ENCODE assay signal across 10 cellular contexts in the genomic region with DNA sequence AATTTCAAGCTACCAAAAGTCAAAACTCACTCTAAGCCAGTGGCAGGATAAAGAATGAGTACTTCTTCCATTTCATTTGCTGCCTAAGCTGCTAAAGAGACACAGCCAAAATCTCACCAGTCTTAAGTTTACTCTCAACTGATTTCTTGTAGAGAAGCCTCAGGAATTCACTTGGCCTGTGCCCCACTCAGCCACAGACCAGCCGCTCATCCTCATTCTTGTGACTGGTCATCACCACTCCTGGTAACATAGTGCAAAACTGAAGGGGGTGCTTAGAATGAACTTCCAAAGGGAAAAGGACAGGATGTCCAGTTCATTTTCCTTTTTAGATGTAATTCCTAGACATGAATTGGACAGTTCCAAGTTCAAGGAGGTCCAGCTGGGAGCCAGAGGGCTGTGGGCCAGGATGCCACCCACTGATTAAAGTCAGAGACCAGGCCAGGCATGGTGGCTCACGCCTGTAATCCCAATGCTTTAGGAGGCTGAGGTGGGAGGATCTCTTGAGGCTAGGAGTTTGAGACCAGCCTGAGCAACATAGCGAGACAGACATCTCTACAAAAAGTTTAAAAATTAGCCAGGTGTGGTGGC.
DNase-seq lines count a peak whose midpoint lies in the region; TF ChIP-seq lines count a peak whose summit lies in the region.
"Had no signal": no experiment of that assay in that cellular context is flagged by ENCODE, and none has a peak within 500 bp of the region (broad histone marks: within the 10 kb centered on the region; RNA-seq: fewer than 3 reads in every experiment).

No MANE protein-coding gene starts in this region.

- intact Hi-C loops in mammary epithelial cell (cut with micrococcal nuclease) = no loop called here

- 46% methylated on average over 3 of the region's 3 CpGs for WGBS in mammary epithelial cell (ENCODE audit: low coverage, missing lambda C conversion rate)

- CTCF ChIA-PET in mammary epithelial cell (lab: Charles Lee; ENCODE audit: low non-redundant PET) = no interaction called here

- no peak for TF ChIP-seq CTCF in mammary epithelial cell (conservative IDR thresholded peaks at IDR 0.05 in 1 of 2, IDR thresholded peaks at IDR 0.05 in 1 of 2; ENCODE audit: extremely low read depth in 1 of 2, insufficient read depth in 1 of 2, low read depth in 1 of 2, low read length in 2 of 2)

- H4K20me1 ChIP-seq in mammary epithelial cell (ENCODE audit: insufficient read depth, low read length) = no peaks in the 10 kb centered on the region

- dilution Hi-C loops in mammary epithelial cell (cut with HindIII; ENCODE audit: low sequenced_read_pairs) = no loop called here

- peak overlapping the region; percentile 17 for H3K4me2 ChIP-seq in mammary epithelial cell (ENCODE audit: insufficient read depth, low read depth, low read length)

- peak overlapping the region; percentile 38 for H3K27ac ChIP-seq in mammary epithelial cell (ENCODE audit: insufficient read depth, low read depth, low read length)

- H3K36me3 ChIP-seq in mammary epithelial cell (ENCODE audit: insufficient read depth, low read length) = no peaks in the 10 kb centered on the region
- H3K36me3 ChIP-seq: pancreas had no signal

- no peaks in the 10 kb centered on the region for H3K79me2 ChIP-seq in mammary epithelial cell (ENCODE audit: insufficient read depth, low read length)

- no peaks in the 10 kb centered on the region for H3K27me3 ChIP-seq in mammary epithelial cell (ENCODE audit: insufficient read depth, low read length)
- H3K27me3 ChIP-seq: pancreas had no signal

- H3K9ac ChIP-seq in mammary epithelial cell (ENCODE audit: insufficient read depth, low read length) = no peak overlapping the region

- in situ Hi-C loops in mammary epithelial cell (cut with MboI; ENCODE audit: low sequenced_read_pairs in 2 of 2) = no loop called here

- DNase-seq in HK-2 (ENCODE audit: unreplicated experiment) (peak; percentile 10), mammary epithelial cell (peak; percentile 43), kidney glomerular epithelial cell (lab: John Stamatoyannopoulos, UW) (peak; percentile 2), ureter (ENCODE audit: low spot score) (peak; percentile 55), NCI-H2196 treated with DMSO at 0.1 percent for 48 hours (lab: John Stamatoyannopoulos, UW; ENCODE audit: unreplicated experiment) (no peak)
- DNase-seq in stimulated activated CD4-positive, alpha-beta T cell treated with anti-CD3 and anti-CD28 coated beads, Interleukin-1b, Interleukin-23, amount 100 ng/mL, for 48 hours = no peak
- no peak for DNase-seq in activated CD8-positive, alpha-beta memory T cell treated with anti-CD3 and anti-CD28 coated beads for 24 hours
- DNase-seq: NCI-H2081 treated with DMSO at 0.1 percent for 48 hours, pancreas had no signal

- H2AFZ ChIP-seq in mammary epithelial cell (ENCODE audit: low read depth, low read length) = peak overlapping the region; percentile 69

- peaks cover 35% of the 10 kb centered on the region for H3K4me1 ChIP-seq in mammary epithelial cell (ENCODE audit: insufficient read depth, low read length)

- H3K4me3 ChIP-seq in mammary epithelial cell (replicated peaks in 1 of 3; ENCODE audit: insufficient read depth in 1 of 3, low read depth in 2 of 3, low read length in 3 of 3) = no peak overlapping the region
- H3K4me3 ChIP-seq: K562, pancreas had no signal

- no TSS peak for BruUV-seq in mammary epithelial cell (replicated peaks; lab: Mats Ljungman, UMichigan)

- H3K9me3 ChIP-seq in mammary epithelial cell (replicated peaks; ENCODE audit: insufficient read depth, low read length) = no peaks in the 10 kb centered on the region
- H3K9me3 ChIP-seq: pancreas had no signal

Comparison
In these comparisons a context has a peak if more than half of its experiments do, and no peak if none do; other contexts are left out.
1. DNase-seq: peak in HK-2 (single experiment), mammary epithelial cell (single experiment), kidney glomerular epithelial cell (single experiment) and ureter (single experiment); none in NCI-H2196 treated with DMSO at 0.1 percent for 48 hours (single experiment), stimulated activated CD4-positive, alpha-beta T cell treated with anti-CD3 and anti-CD28 coated beads, Interleukin-1b, Interleukin-23, amount 100 ng/mL, for 48 hours (single experiment) and activated CD8-positive, alpha-beta memory T cell treated with anti-CD3 and anti-CD28 coated beads for 24 hours (single experiment).